ENCODE assay signal across 9 cellular contexts in the genomic region with DNA sequence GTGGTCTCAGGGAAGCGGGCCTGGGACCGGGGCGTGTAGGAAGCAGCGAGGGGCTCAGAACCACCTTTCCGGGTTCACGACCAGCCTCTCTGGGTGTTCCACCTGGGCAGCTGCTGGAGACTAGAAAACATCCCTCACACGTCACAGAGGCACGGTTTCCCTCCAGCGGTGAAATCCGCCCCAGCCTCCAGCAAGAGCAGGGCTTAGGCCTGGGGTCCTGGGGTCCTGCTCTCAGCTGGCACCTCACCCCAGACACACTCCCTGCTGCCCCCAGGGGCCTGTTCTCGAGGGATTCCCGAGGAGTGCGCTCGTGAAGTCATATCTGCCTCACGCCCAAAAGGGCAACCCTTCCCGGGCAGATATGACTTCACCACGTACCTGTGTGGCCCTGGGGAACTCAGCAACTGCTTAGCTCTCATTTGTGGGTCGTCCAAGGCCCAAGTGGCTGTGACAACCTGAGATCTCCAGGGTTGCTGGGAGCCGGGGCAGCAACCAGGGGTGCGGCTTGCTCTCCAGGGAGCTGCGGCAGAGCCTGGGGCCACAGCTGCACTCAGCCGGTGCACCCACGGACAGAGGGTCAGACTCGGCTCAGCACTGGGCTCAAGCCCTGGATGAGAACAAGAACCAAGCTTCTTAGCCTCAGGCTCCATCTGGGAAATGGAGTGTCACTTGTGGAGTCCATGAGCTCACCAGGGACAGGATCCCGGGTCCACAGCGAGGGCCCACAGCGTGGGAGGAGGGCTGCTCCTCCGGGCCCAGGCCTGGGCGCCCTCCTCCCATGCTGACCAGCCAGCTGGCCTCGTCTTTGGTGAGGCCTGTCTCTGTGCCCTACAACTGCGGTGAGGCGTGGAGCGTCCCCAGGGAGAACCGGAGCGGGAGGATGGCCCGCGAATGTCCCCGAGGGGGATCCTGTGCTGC. TPM values are rescaled to one million over a fixed set of nuclear protein-coding genes. Genes with fewer than 3 reads are reported as not detected.
DNase-seq lines count a peak whose midpoint lies in the region; ATAC-seq and TF ChIP-seq lines count a peak whose summit lies in the region.
"Had no signal": no experiment of that assay in that cellular context is flagged by ENCODE, and none has a peak within 500 bp of the region (broad histone marks: within the 10 kb centered on the region; RNA-seq: fewer than 3 reads in every experiment).

No MANE protein-coding gene starts in this region.

- ATAC-seq in GM18502 (IDR thresholded peaks at IDR 0.05; ENCODE audit: poor library complexity, unreplicated experiment) (peak; percentile 6), lower lobe of right lung (no peak), GM19397 (IDR thresholded peaks at IDR 0.05; ENCODE audit: unreplicated experiment) (no peak), GM21529 (IDR thresholded peaks at IDR 0.05; ENCODE audit: unreplicated experiment) (no peak)

- H3K27me3 ChIP-seq in ACC112 (ENCODE audit: insufficient read depth, low read length) (no peaks in the 10 kb centered on the region), lower lobe of right lung (ENCODE audit: low read depth) (no peaks in the 10 kb centered on the region)

- H3K27ac ChIP-seq in ACC112 (ENCODE audit: low read depth, low read length) (no peak overlapping the region), lower lobe of right lung (no peak overlapping the region)
- H3K27ac ChIP-seq: SJSA1 had no signal

- peak overlapping the region; percentile 37 for H3K4me3 Mint-ChIP-seq in activated T-helper 2 cell treated with anti-CD3 and anti-CD28 coated beads, Interferon-gamma antibody, Interleukin-2, Interleukin-4, amounts not matched to agents 10 μg/mL and 5 μg/mL and 100 μg/mL, durations not matched to agents 14 hours and 24 hours and 36 hours (ENCODE audit: low read depth)

- H3K79me2 ChIP-seq in ACC112 (ENCODE audit: control insufficient read depth, insufficient read depth, low read length, unreplicated experiment): no peaks in the 10 kb centered on the region

- no peak overlapping the region for H2AFZ ChIP-seq in ACC112 (ENCODE audit: low read length, unreplicated experiment)

- intact Hi-C loops in activated T-helper 2 cell treated with anti-CD3 and anti-CD28 coated beads, Interferon-gamma antibody, Interleukin-2, Interleukin-4, amounts not matched to agents 10 μg/mL and 5 μg/mL and 100 μg/mL, durations not matched to agents 14 hours and 24 hours and 36 hours (cut with micrococcal nuclease): loop anchor here (5.0 kb wide), 1 partner anchor 692 kb away; the partner anchor contains the start of gene TCFL5
- intact Hi-C loops in lower lobe of right lung (cut with DNase I): no loop called here

- H3K27ac Mint-ChIP-seq in activated T-helper 2 cell treated with anti-CD3 and anti-CD28 coated beads, Interferon-gamma antibody, Interleukin-2, Interleukin-4, amounts not matched to agents 10 μg/mL and 5 μg/mL and 100 μg/mL, durations not matched to agents 14 hours and 24 hours and 36 hours: no peak overlapping the region

- H3K36me3 ChIP-seq in ACC112 (ENCODE audit: insufficient read depth, low read length) (peaks cover 5% of the 10 kb centered on the region; the same call in 1 of the 2 replicates), lower lobe of right lung (peaks cover 9% of the 10 kb centered on the region)
- H3K36me3 ChIP-seq: SJSA1 had no signal

- no peak for DNase-seq in activated T-helper 2 cell treated with anti-CD3 and anti-CD28 coated beads, Interferon-gamma antibody, Interleukin-2, Interleukin-4, amounts not matched to agents 10 μg/mL and 5 μg/mL and 100 μg/mL, durations not matched to agents 14 hours and 24 hours and 36 hours (ENCODE audit: low spot score)
- DNase-seq in lower lobe of right lung: no peak
- DNase-seq in middle frontal gyrus (ENCODE audit: extremely low spot score, low spot score): no peak
- DNase-seq in central memory CD4-positive, alpha-beta T cell: no peak

- no peaks in the 10 kb centered on the region for H3K9me3 ChIP-seq in lower lobe of right lung

- no peak for TF ChIP-seq CTCF in lower lobe of right lung (IDR thresholded peaks at IDR 0.05)

- H3K9me3 Mint-ChIP-seq in activated T-helper 2 cell treated with anti-CD3 and anti-CD28 coated beads, Interferon-gamma antibody, Interleukin-2, Interleukin-4, amounts not matched to agents 10 μg/mL and 5 μg/mL and 100 μg/mL, durations not matched to agents 14 hours and 24 hours and 36 hours: no peaks in the 10 kb centered on the region

- H3K36me3 Mint-ChIP-seq in activated T-helper 2 cell treated with anti-CD3 and anti-CD28 coated beads, Interferon-gamma antibody, Interleukin-2, Interleukin-4, amounts not matched to agents 10 μg/mL and 5 μg/mL and 100 μg/mL, durations not matched to agents 14 hours and 24 hours and 36 hours (ENCODE audit: low read depth): peaks cover 6% of the 10 kb centered on the region

- peaks cover 7% of the 10 kb centered on the region for H3K27me3 Mint-ChIP-seq in activated T-helper 2 cell treated with anti-CD3 and anti-CD28 coated beads, Interferon-gamma antibody, Interleukin-2, Interleukin-4, amounts not matched to agents 10 μg/mL and 5 μg/mL and 100 μg/mL, durations not matched to agents 14 hours and 24 hours and 36 hours (ENCODE audit: low read depth)

- H3K4me1 Mint-ChIP-seq in activated T-helper 2 cell treated with anti-CD3 and anti-CD28 coated beads, Interferon-gamma antibody, Interleukin-2, Interleukin-4, amounts not matched to agents 10 μg/mL and 5 μg/mL and 100 μg/mL, durations not matched to agents 14 hours and 24 hours and 36 hours (ENCODE audit: low read depth): peaks cover 8% of the 10 kb centered on the region

- H3K4me3 ChIP-seq in ACC112 (ENCODE audit: low read depth, low read length): peak overlapping the region; percentile 70
- peak overlapping the region; percentile 70 for H3K4me3 ChIP-seq in lower lobe of right lung

- H3K4me1 ChIP-seq in ACC112 (ENCODE audit: control insufficient read depth, insufficient read depth, low read length, unreplicated experiment): peaks cover 3% of the 10 kb centered on the region
- H3K4me1 ChIP-seq in lower lobe of right lung: peaks cover 11% of the 10 kb centered on the region

RNA-seq across cellular contexts. Expression of gene FNDC11, which starts 0.7 kb away (rescaled TPM):
- 0.18 and 0.27 TPM in 2 replicates for total RNA-seq in activated T-helper 2 cell treated with anti-CD3 and anti-CD28 coated beads, Interferon-gamma antibody, Interleukin-2, Interleukin-4, amounts not matched to agents 10 μg/mL and 5 μg/mL and 100 μg/mL, durations not matched to agents 14 hours and 24 hours and 36 hours
- 1.3 TPM for total RNA-seq in lower lobe of right lung

RNA-seq across cellular contexts. Expression of gene SRMS, which starts 7.1 kb away (rescaled TPM):
- not detected in 2 replicates for total RNA-seq in activated T-helper 2 cell treated with anti-CD3 and anti-CD28 coated beads, Interferon-gamma antibody, Interleukin-2, Interleukin-4, amounts not matched to agents 10 μg/mL and 5 μg/mL and 100 μg/mL, durations not matched to agents 14 hours and 24 hours and 36 hours
- not detected for total RNA-seq in lower lobe of right lung
- total RNA-seq: SJSA1 had no signal

RNA-seq across cellular contexts. Expression of gene PTK6, which starts 17.4 kb away (rescaled TPM):
- 0.32 and 0.46 TPM in 2 replicates for total RNA-seq in activated T-helper 2 cell treated with anti-CD3 and anti-CD28 coated beads, Interferon-gamma antibody, Interleukin-2, Interleukin-4, amounts not matched to agents 10 μg/mL and 5 μg/mL and 100 μg/mL, durations not matched to agents 14 hours and 24 hours and 36 hours
- 4.2 TPM for total RNA-seq in lower lobe of right lung
- total RNA-seq: SJSA1 had no signal

RNA-seq across cellular contexts. Expression of gene HELZ2, which starts 19.4 kb away (rescaled TPM):
- 10.3 and 11.5 TPM in 2 replicates for total RNA-seq in activated T-helper 2 cell treated with anti-CD3 and anti-CD28 coated beads, Interferon-gamma antibody, Interleukin-2, Interleukin-4, amounts not matched to agents 10 μg/mL and 5 μg/mL and 100 μg/mL, durations not matched to agents 14 hours and 24 hours and 36 hours
- 59.6 TPM for total RNA-seq in lower lobe of right lung

RNA-seq across cellular contexts. Expression of gene PPDPF, which starts 34.1 kb away (rescaled TPM):
- 135 and 143 TPM in 2 replicates for total RNA-seq in activated T-helper 2 cell treated with anti-CD3 and anti-CD28 coated beads, Interferon-gamma antibody, Interleukin-2, Interleukin-4, amounts not matched to agents 10 μg/mL and 5 μg/mL and 100 μg/mL, durations not matched to agents 14 hours and 24 hours and 36 hours
- 305 TPM for total RNA-seq in lower lobe of right lung
